Comparison of ENCODE assay signal across 24 cellular contexts in genomic region chr18:58012356-58012755, GRCh38.
"Had no signal": no experiment of that assay in that cellular context is flagged by ENCODE, and none has a peak within 500 bp of the region (broad histone marks: within the 10 kb centered on the region; RNA-seq: fewer than 3 reads in every experiment).

No MANE protein-coding gene starts in this region.

- H3K4me3 ChIP-seq: heart left ventricle, left lung, lower lobe of right lung, right atrium auricular region, uterus had no signal

- DNase-seq: activated CD4-positive, alpha-beta memory T cell treated with anti-CD3 and anti-CD28 coated beads for 36 hours; activated CD4-positive, alpha-beta T cell treated with anti-CD3 and anti-CD28 coated beads, Interleukin-2, amount 10 ng/mL, durations not matched to agents 24 days and 14 days; activated CD8-positive, alpha-beta memory T cell treated with anti-CD3 and anti-CD28 coated beads, Interleukin-2, amount 50 U/mL, for 48 hours; activated gamma-delta T cell treated with Interleukin-2 at 50 U/mL for 16 hours; activated naive CD4-positive, alpha-beta T cell treated with anti-CD3 and anti-CD28 coated beads, Interleukin-2, amount 50 U/mL, for 16 hours; activated T-cell treated with anti-CD3 and anti-CD28 coated beads, Interleukin-2, amount 50 U/mL, for 24 hours; amniotic stem cell; foreskin fibroblast; heart left ventricle; left lung; lower lobe of right lung; mesendoderm; natural killer cell; stimulated activated CD4-positive, alpha-beta T cell treated with anti-CD3 and anti-CD28 coated beads, Interleukin-2, amount 100 ng/mL, for 48 hours; stimulated activated naive CD4-positive, alpha-beta T cell treated with Interleukin-2 at 50 U/mL for 16 hours; substantia nigra; T-helper 9 cell; uterus had no signal

- ATAC-seq: activated CD4-positive, CD25-positive, alpha-beta regulatory T cell treated with anti-CD3 and anti-CD28 coated beads, Interleukin-2, amount 50 U/mL, for 24 hours; heart left ventricle; left lung; lower lobe of right lung; natural killer cell had no signal

- H3K4me1 ChIP-seq: heart left ventricle, left lung, lower lobe of right lung, right atrium auricular region, uterus had no signal

- H3K9me3 ChIP-seq: left lung, lower lobe of right lung, uterus had no signal

- H3K36me3 ChIP-seq: heart left ventricle, left lung, lower lobe of right lung, right atrium auricular region, uterus had no signal

- H3K27me3 ChIP-seq: heart left ventricle, left lung, right atrium auricular region, uterus had no signal

- FAIRE-seq: endothelial cell of umbilical vein, islet of Langerhans, TTC549 had no signal

- H3K27ac ChIP-seq: heart left ventricle, left lung, lower lobe of right lung, right atrium auricular region, uterus, VCaP had no signal
